1 cellular context compared by ENCODE assay signal in the genomic region with DNA sequence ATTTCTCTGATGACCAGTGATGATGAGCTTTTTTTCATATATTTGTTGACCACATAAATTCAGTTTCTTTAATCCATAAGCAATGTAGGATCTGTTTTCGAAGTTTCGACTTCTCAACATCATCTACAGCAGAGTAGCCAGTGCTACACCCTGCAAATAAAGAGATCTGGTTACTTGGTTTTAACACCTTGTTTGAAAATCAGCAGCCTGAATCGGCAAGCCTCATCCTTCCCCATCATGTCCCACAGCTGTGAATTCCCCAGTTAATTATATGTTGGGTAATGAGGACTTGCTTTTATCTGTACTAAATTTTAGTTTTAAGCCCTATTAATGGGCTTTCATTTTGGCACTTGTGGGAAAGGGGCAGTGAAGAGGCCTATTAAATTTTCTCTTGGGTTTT.
TF ChIP-seq lines count a peak whose summit lies in the region.

No MANE protein-coding gene starts in this region.

TF ChIP-seq in GM12878, 131 proteins besides CTCF, POLR2A, EP300 and RAD21 (continued from another document):
- TF ChIP-seq ZNF687 (IDR thresholded peaks at IDR 0.05) (0 out of 2 replicates have a peak, but pooled peaks have one; percentile 25), SREBF1 (IDR thresholded peaks at IDR 0.05; ENCODE audit: low read length) (no peak), NKRF (conservative IDR thresholded peaks at IDR 0.05) (0 out of 2 replicates have a peak, but pooled peaks have one; percentile 26), PRDM15 (CRISPR knock-in tag; IDR thresholded peaks at IDR 0.05) (no peak), ZBTB4 (CRISPR knock-in tag; IDR thresholded peaks at IDR 0.05) (no peak), BHLHE40 (IDR thresholded peaks at IDR 0.05; ENCODE audit: borderline replicate concordance in 1 of 2, low read depth in 2 of 2, low read length in 1 of 2) (peak in 1 of 2 experiments; percentile 31; a peak in 1 of 4 replicates), MLLT1 (IDR thresholded peaks at IDR 0.05) (peak; percentile 62; the same call in 1 of the 2 replicates), CBX5 (IDR thresholded peaks at IDR 0.05; ENCODE audit: low read depth) (no peak), ZNF217 (IDR thresholded peaks at IDR 0.05) (no peak), CREM (IDR thresholded peaks at IDR 0.05; ENCODE audit: low read depth) (no peak), NR2F1 (conservative IDR thresholded peaks at IDR 0.05) (peak; percentile 45; the same call in 1 of the 2 replicates), RUNX3 (IDR thresholded peaks at IDR 0.05; ENCODE audit: low read length) (no peak), DPF2 (IDR thresholded peaks at IDR 0.05) (peak; percentile 71; the same call in 1 of the 2 replicates), BCL11A (IDR thresholded peaks at IDR 0.05; ENCODE audit: low read depth, low read length) (peak; percentile 17; the same call in 1 of the 2 replicates), LARP7 (IDR thresholded peaks at IDR 0.05) (no peak), BACH1 (IDR thresholded peaks at IDR 0.05; ENCODE audit: borderline replicate concordance) (peak; percentile 49; the same call in 1 of the 2 replicates), RB1 (IDR thresholded peaks at IDR 0.05; ENCODE audit: borderline replicate concordance) (no peak), TCF12 (IDR thresholded peaks at IDR 0.05; ENCODE audit: low read depth, low read length) (no peak), MAX (IDR thresholded peaks at IDR 0.05; ENCODE audit: low read depth, low read length) (no peak), GATAD2B (conservative IDR thresholded peaks at IDR 0.05; ENCODE audit: low read depth) (peak; percentile 77), POU2F2 (IDR thresholded peaks at IDR 0.05; ENCODE audit: borderline replicate concordance, low read depth, low read length) (no peak), PAX5 (IDR thresholded peaks at IDR 0.05; ENCODE audit: borderline replicate concordance, low read depth, low read length) (no peak), IKZF1 (conservative IDR thresholded peaks at IDR 0.05) (peak; percentile 88), WRNIP1 (IDR thresholded peaks at IDR 0.05; ENCODE audit: borderline replicate concordance, low read depth, low read length) (no peak), SRF (IDR thresholded peaks at IDR 0.05; ENCODE audit: low read depth in 2 of 2, low read length in 2 of 2) (no peak), RELA (IDR thresholded peaks at IDR 0.05; ENCODE audit: borderline replicate concordance, partially characterized antibody) (no peak), TCF3 (IDR thresholded peaks at IDR 0.05; ENCODE audit: borderline replicate concordance, insufficient read depth, low read depth, low read length) (no peak), BMI1 (IDR thresholded peaks at IDR 0.05; ENCODE audit: borderline replicate concordance) (peak; percentile 63; the same call in 1 of the 2 replicates)
- TF ChIP-seq, protein P1, sequence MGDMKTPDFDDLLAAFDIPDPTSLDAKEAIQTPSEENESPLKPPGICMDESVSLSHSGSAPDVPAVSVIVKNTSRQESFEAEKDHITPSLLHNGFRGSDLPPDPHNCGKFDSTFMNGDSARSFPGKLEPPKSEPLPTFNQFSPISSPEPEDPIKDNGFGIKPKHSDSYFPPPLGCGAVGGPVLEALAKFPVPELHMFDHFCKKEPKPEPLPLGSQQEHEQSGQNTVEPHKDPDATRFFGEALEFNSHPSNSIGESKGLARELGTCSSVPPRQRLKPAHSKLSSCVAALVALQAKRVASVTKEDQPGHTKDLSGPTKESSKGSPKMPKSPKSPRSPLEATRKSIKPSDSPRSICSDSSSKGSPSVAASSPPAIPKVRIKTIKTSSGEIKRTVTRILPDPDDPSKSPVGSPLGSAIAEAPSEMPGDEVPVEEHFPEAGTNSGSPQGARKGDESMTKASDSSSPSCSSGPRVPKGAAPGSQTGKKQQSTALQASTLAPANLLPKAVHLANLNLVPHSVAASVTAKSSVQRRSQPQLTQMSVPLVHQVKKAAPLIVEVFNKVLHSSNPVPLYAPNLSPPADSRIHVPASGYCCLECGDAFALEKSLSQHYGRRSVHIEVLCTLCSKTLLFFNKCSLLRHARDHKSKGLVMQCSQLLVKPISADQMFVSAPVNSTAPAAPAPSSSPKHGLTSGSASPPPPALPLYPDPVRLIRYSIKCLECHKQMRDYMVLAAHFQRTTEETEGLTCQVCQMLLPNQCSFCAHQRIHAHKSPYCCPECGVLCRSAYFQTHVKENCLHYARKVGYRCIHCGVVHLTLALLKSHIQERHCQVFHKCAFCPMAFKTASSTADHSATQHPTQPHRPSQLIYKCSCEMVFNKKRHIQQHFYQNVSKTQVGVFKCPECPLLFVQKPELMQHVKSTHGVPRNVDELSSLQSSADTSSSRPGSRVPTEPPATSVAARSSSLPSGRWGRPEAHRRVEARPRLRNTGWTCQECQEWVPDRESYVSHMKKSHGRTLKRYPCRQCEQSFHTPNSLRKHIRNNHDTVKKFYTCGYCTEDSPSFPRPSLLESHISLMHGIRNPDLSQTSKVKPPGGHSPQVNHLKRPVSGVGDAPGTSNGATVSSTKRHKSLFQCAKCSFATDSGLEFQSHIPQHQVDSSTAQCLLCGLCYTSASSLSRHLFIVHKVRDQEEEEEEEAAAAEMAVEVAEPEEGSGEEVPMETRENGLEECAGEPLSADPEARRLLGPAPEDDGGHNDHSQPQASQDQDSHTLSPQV (IDR thresholded peaks at IDR 0.05): no peak
- TF ChIP-seq, protein P2, sequence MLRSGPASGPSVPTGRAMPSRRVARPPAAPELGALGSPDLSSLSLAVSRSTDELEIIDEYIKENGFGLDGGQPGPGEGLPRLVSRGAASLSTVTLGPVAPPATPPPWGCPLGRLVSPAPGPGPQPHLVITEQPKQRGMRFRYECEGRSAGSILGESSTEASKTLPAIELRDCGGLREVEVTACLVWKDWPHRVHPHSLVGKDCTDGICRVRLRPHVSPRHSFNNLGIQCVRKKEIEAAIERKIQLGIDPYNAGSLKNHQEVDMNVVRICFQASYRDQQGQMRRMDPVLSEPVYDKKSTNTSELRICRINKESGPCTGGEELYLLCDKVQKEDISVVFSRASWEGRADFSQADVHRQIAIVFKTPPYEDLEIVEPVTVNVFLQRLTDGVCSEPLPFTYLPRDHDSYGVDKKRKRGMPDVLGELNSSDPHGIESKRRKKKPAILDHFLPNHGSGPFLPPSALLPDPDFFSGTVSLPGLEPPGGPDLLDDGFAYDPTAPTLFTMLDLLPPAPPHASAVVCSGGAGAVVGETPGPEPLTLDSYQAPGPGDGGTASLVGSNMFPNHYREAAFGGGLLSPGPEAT (IDR thresholded peaks at IDR 0.05; ENCODE audit: low read depth): peak; percentile 80; the same call in 1 of the 2 replicates
